In the genomic region with DNA sequence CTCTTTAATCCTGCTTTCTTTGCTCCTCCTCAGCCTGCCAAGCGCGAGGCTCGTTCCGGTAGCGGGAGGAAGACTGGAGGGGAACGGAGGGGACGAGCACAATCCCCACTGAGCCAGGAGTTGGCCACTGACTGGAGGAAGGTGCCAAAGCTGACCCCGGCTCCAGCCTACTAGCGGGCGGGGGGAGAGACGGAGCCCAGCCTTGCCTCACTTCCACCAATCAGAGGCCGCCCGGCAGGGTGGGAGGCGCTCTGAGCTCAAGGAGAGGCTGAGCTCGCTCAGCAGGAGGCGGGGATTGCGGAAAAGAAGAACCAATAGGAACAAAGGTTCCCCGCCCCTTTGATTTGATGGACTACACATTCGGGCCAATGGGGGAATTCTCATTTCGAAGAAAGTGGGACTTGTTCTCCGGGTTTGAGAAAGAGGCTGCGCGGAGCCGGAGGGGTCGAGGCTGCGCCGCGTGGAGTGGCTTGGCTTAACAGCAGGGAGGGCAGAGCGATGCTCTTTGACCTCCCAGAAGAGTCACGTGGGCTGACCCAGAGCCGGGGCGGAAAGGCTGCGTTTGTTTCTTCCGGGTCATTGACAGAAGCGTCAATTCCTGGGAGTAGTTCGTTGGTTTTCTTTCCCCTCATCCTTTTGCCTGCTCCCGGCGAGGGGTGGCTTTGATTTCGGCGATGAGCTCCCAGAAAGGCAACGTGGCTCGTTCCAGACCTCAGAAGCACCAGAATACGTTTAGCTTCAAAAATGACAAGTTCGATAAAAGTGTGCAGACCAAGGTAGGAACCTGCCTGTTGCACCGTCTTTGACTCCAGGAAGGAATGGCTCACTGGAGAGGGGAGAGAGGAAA, we compare ENCODE assay signal across 8 cellular contexts. TPM values are rescaled to one million over a fixed set of nuclear protein-coding genes. Genes with fewer than 3 reads are reported as not detected.
A peak's percentile ranks its signal among the peaks of the same experiment; 100 is the strongest.
DNase-seq lines count a peak whose midpoint lies in the region; ATAC-seq and TF ChIP-seq lines count a peak whose summit lies in the region.

A gene (minus strand): TSS at position 133 of the 847 bp plus-strand sequence. CDS start 36,113 bp downstream, outside the sequence.
A gene with protein sequence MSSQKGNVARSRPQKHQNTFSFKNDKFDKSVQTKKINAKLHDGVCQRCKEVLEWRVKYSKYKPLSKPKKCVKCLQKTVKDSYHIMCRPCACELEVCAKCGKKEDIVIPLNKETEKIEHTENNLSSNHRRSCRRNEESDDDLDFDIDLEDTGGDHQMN (plus strand): TSS at position 579 of the 847 bp plus-strand sequence. CDS start 96 bp downstream, at position 675.

- POLR2A ChIA-PET in BJ (lab: Charles Lee), result interaction anchor here (0.6 to 1.1 kb wide), 4 partner anchors 9 to 454 kb away, joined by 3 to 4 read pairs (median 4); no protein-coding TSS in a partner anchor
- POLR2A ChIA-PET in activated CD4-positive, alpha-beta T cell treated with anti-CD3 and anti-CD28 coated beads, Interleukin-2, amount 10 ng/mL, durations not matched to agents 7 days and 5 days (lab: Charles Lee), result interaction anchor here (0.5 to 0.7 kb wide), 2 partner anchors 15 to 1829 kb away, joined by 3 to 8 read pairs; no protein-coding TSS in a partner anchor

- CTCF ChIA-PET in BJ (lab: Yijun Ruan, JAX), result interaction anchor here (0.6 to 0.8 kb wide), 2 partner anchors 50 to 113 kb away, joined by 3 to 7 read pairs; no protein-coding TSS in a partner anchor
- CTCF ChIA-PET in activated CD4-positive, alpha-beta T cell treated with anti-CD3 and anti-CD28 coated beads, Interleukin-2, amount 10 ng/mL, durations not matched to agents 7 days and 5 days (lab: Charles Lee), result interaction anchor here (1.1 to 2.1 kb wide), 5 partner anchors 14 to 121 kb away, joined by 3 to 6 read pairs (median 3); no protein-coding TSS in a partner anchor

- no peaks in the 10 kb centered on the region for H3K9me3 Mint-ChIP-seq in activated CD4-positive, alpha-beta T cell treated with anti-CD3 and anti-CD28 coated beads, Interleukin-2, amount 10 ng/mL, durations not matched to agents 7 days and 5 days

- H3K27me3 ChIP-seq in BJ (ENCODE audit: control insufficient read depth, insufficient read depth, low read length) (no peaks in the 10 kb centered on the region), layer of hippocampus (ENCODE audit: control insufficient read depth, insufficient read depth, low read length) (no peaks in the 10 kb centered on the region)

- ATAC-seq in GM19324 (IDR thresholded peaks at IDR 0.05; ENCODE audit: low FRiP score, unreplicated experiment), result peak; percentile 96
- peak; percentile 92 for ATAC-seq in HG03469 (IDR thresholded peaks at IDR 0.05; ENCODE audit: unreplicated experiment)

- peak; percentile 99 for DNase-seq in BJ (ENCODE audit: low read depth)
- DNase-seq in NCI-H526 treated with DMSO at 0.1 percent for 48 hours (lab: John Stamatoyannopoulos, UW), result peak; percentile 96
- peak; percentile 99 for DNase-seq in activated CD4-positive, alpha-beta T cell treated with anti-CD3 and anti-CD28 coated beads, Interleukin-2, amount 10 ng/mL, durations not matched to agents 7 days and 5 days
- peak; percentile 99 for DNase-seq in coronary artery (ENCODE audit: low spot score)
- DNase-seq in stimulated activated CD4-positive, alpha-beta T cell treated with anti-CD3 and anti-CD28 coated beads, Interleukin-1b, Interleukin-23, amount 100 ng/mL, for 4 hours (ENCODE audit: low read depth in 2 of 2), result peak; percentile 90

- H3K4me3 ChIP-seq in BJ (ENCODE audit: low read depth, low read length) (peak within 1 kb of the TSS; percentile 91), coronary artery (peak within 1 kb of the TSS; percentile 78)

- H3K36me3 ChIP-seq in BJ (ENCODE audit: control insufficient read depth, insufficient read depth, low read length), result no peaks in the 10 kb centered on the region

- H3K36me3 Mint-ChIP-seq in activated CD4-positive, alpha-beta T cell treated with anti-CD3 and anti-CD28 coated beads, Interleukin-2, amount 10 ng/mL, durations not matched to agents 7 days and 5 days (ENCODE audit: low read depth), result peaks cover 15% of the 10 kb centered on the region

- peak within 1 kb of the TSS; percentile 97 for H3K27ac Mint-ChIP-seq in activated CD4-positive, alpha-beta T cell treated with anti-CD3 and anti-CD28 coated beads, Interleukin-2, amount 10 ng/mL, durations not matched to agents 7 days and 5 days

- peaks cover 63% of the 10 kb centered on the region for H3K4me1 Mint-ChIP-seq in activated CD4-positive, alpha-beta T cell treated with anti-CD3 and anti-CD28 coated beads, Interleukin-2, amount 10 ng/mL, durations not matched to agents 7 days and 5 days

- H3K27ac ChIP-seq in coronary artery (peak within 1 kb of the TSS; percentile 90 to 95), layer of hippocampus (ENCODE audit: low read depth, low read length) (peak within 1 kb of the TSS; percentile 90)

- no peak for TF ChIP-seq CTCF in BJ (IDR thresholded peaks at IDR 0.05; ENCODE audit: insufficient read depth, low read depth, low read length)
- no peak for TF ChIP-seq CTCF in coronary artery (IDR thresholded peaks at IDR 0.05)

- no peaks in the 10 kb centered on the region for H3K27me3 Mint-ChIP-seq in activated CD4-positive, alpha-beta T cell treated with anti-CD3 and anti-CD28 coated beads, Interleukin-2, amount 10 ng/mL, durations not matched to agents 7 days and 5 days

- H3K4me3 Mint-ChIP-seq in activated CD4-positive, alpha-beta T cell treated with anti-CD3 and anti-CD28 coated beads, Interleukin-2, amount 10 ng/mL, durations not matched to agents 7 days and 5 days, result peak within 1 kb of the TSS; percentile 99

RNA-seq across cellular contexts. Expression of the first gene that starts in this region (rescaled TPM):
- 9.0 and 14.2 TPM in 2 replicates for polyA plus RNA-seq in BJ (2011; rRNA removed)
- 9.5 and 10.2 TPM in 2 replicates for polyA minus RNA-seq in BJ (2011; rRNA and poly(A)+ RNA removed)
- total RNA-seq in activated CD4-positive, alpha-beta T cell treated with anti-CD3 and anti-CD28 coated beads, Interleukin-2, amount 10 ng/mL, durations not matched to agents 7 days and 5 days, result 10 to 100 TPM; 21.5 to 21.6 TPM

RNA-seq across cellular contexts. Expression of the second gene that starts in this region (rescaled TPM):
- 16.1 and 19.1 TPM in 2 replicates for polyA plus RNA-seq in BJ (2011; rRNA removed)
- 5.2 and 7.3 TPM in 2 replicates for polyA minus RNA-seq in BJ (2011; rRNA and poly(A)+ RNA removed)
- 10 to 100 TPM; 11.0 to 11.6 TPM for total RNA-seq in activated CD4-positive, alpha-beta T cell treated with anti-CD3 and anti-CD28 coated beads, Interleukin-2, amount 10 ng/mL, durations not matched to agents 7 days and 5 days

Comparison
In these comparisons a context has a peak if more than half of its experiments do, and no peak if none do; other contexts are left out.
1. Peak in every context shown above with its lines: DNase-seq, ATAC-seq, H3K4me3 ChIP-seq and H3K27ac ChIP-seq.